3 cellular contexts compared by ENCODE assay signal in the genomic region with DNA sequence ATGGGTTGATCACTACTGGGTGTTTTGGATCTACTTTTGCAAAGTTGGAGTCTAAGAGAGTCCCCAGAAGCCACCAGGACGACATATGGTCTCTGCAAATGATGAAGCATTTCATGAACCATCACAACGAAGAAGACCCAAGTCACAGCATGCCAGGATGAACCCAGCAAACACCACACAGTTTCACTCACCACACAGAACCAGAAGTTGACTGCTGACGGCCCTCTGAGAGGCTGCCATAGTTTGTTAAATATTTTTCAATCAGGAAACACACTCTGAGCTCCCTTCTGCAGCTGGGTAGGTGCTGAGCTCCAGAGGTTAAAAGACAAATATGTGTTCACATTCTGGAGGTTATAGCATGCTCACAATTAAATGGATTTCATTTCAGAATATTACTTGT.
"Had no signal": no experiment of that assay in that cellular context is flagged by ENCODE, and none has a peak within 500 bp of the region (broad histone marks: within the 10 kb centered on the region; RNA-seq: fewer than 3 reads in every experiment).

No MANE protein-coding gene starts in this region.

- ATAC-seq: GM12878 had no signal

- H3K4me3 ChIP-seq: GM12878 had no signal

- DNase-seq: GDM1, GF-D8 had no signal
